Comparison of ENCODE assay signal across 12 cellular contexts in genomic region chr16:89207993-89208392, GRCh38. TPM values are rescaled to one million over a fixed set of nuclear protein-coding genes. Genes with fewer than 3 reads are reported as not detected.
"Had no signal": no experiment of that assay in that cellular context is flagged by ENCODE, and none has a peak within 500 bp of the region (broad histone marks: within the 10 kb centered on the region; RNA-seq: fewer than 3 reads in every experiment).

No MANE protein-coding gene starts in this region.

- H3K9ac ChIP-seq: GM23248 had no signal

- DNase-seq: GM23248, GOT3, H7, H9, HCEC 1CT, HFFc6 had no signal

- ATAC-seq: GM23338, HCT116 had no signal

- H3K4me3 ChIP-seq: GM23248, GM23338, HAP-1 had no signal

- FAIRE-seq: H1, H54 had no signal

- H3K36me3 ChIP-seq: HAP-1 had no signal

- H3K4me2 ChIP-seq: GM23338 had no signal

- H3K27ac ChIP-seq: GM23248 had no signal

- H3K4me1 ChIP-seq: HAP-1 had no signal

- H2AFZ ChIP-seq: GM23248, GM23338 had no signal

- H3K9me3 ChIP-seq: HAP-1 had no signal

RNA-seq across cellular contexts. Expression of gene SLC22A31, which starts 7.7 kb away (rescaled TPM):
- total RNA-seq: GM23248, H4, HFFc6 had no signal
- polyA plus RNA-seq: GM23248 had no signal

RNA-seq across cellular contexts. Expression of gene CDH15, which starts 36.4 kb away (rescaled TPM):
- total RNA-seq: GM23248 had no signal
